Comparison of ENCODE assay signal across 10 cellular contexts in the genomic region with DNA sequence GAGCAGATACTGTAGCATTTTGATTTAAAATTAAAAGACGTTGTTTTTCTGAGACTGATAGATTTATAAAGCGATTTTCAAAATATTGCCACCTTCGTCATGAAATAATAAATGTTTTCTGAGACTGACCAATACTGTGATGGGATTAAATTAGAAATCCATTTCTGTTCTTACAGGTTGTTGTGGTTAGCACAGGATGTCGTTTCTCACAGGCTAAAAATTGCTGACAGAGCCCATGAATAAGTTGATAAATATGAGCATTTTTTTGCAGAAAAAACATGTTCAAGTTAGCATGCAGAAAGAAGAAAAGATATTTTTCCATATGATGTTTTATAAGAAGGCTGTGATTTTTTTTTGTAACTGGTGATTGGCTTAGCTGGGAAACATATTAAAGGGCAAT.
"Had no signal": no experiment of that assay in that cellular context is flagged by ENCODE, and none has a peak within 500 bp of the region (broad histone marks: within the 10 kb centered on the region; RNA-seq: fewer than 3 reads in every experiment).

No MANE protein-coding gene starts in this region.

- H3K9me3 Mint-ChIP-seq: GM23338, H9, HFFc6 had no signal

- H3K27ac Mint-ChIP-seq: GM23338, H9, HFFc6 had no signal

- H3K4me3 ChIP-seq: GM23338, K562 had no signal

- DNase-seq: H9, HCEC 1CT, HFFc6, IMR-90, KG1 had no signal

- H2AFZ ChIP-seq: GM23338 had no signal

- H3K4me2 ChIP-seq: GM23338 had no signal

- FAIRE-seq: H1, H54, HTR-8/SVneo, K562 had no signal

- ATAC-seq: GM23338, K562 had no signal

- H3K4me3 Mint-ChIP-seq: GM23338, H9, HFFc6 had no signal
